In genomic region chr12:103468837-103469236, GRCh38 we compare ENCODE assay signal across 31 cellular contexts. TPM values are rescaled to one million over a fixed set of nuclear protein-coding genes. Genes with fewer than 3 reads are reported as not detected.
"Had no signal": no experiment of that assay in that cellular context is flagged by ENCODE, and none has a peak within 500 bp of the region (broad histone marks: within the 10 kb centered on the region; RNA-seq: fewer than 3 reads in every experiment).

No MANE protein-coding gene starts in this region.

- H3K27ac ChIP-seq: colonic mucosa, esophagus muscularis mucosa, foreskin keratinocyte, heart right ventricle, prostate gland, right atrium auricular region, testis, tibial artery had no signal

- H3K9me3 ChIP-seq: colonic mucosa, prostate gland, right atrium auricular region, testis, tibial artery had no signal

- H3K4me2 ChIP-seq: smooth muscle cell had no signal

- DNase-seq: colonic mucosa; effector CD8-positive, alpha-beta T cell; foreskin keratinocyte; glutamatergic neuron; heart right ventricle; hippocampal formation; mucosa of descending colon; naive B cell; stimulated activated CD4-positive, alpha-beta T cell treated with anti-CD3 and anti-CD28 coated beads, Interleukin-2, amount 100 ng/mL, for 24 hours; stimulated activated CD4-positive, alpha-beta T cell treated with anti-CD3 and anti-CD28 coated beads, Interleukin-4, amount 100 ng/mL, for 24 hours; stimulated activated naive CD8-positive, alpha-beta T cell treated with anti-CD3 and anti-CD28 coated beads, Interleukin-15, Interleukin-2, amounts not matched to agents 100 U/mL and 50 U/mL, for 24 hours; substantia nigra; testis; tibial artery had no signal

- H3K36me3 ChIP-seq: colonic mucosa, esophagus muscularis mucosa, heart right ventricle, prostate gland, right atrium auricular region, tibial artery had no signal

- H3K4me1 ChIP-seq: colonic mucosa, esophagus muscularis mucosa, heart right ventricle, prostate gland, right atrium auricular region, testis, tibial artery had no signal

- H3K4me3 ChIP-seq: colonic mucosa, esophagus muscularis mucosa, heart right ventricle, lung, mucosa of descending colon, prostate gland, right atrium auricular region, smooth muscle cell, testis, tibial artery had no signal

- H3K27me3 ChIP-seq: colonic mucosa, esophagus muscularis mucosa, foreskin keratinocyte, heart right ventricle, right atrium auricular region, testis, tibial artery had no signal

- ATAC-seq: foreskin keratinocyte; heart right ventricle; left lobe of liver; mucosa of descending colon; natural killer cell treated with Interleukin-12 subunit alpha and Interleukin-12 subunit beta and Interleukin-15 and Interleukin-18, amount 100 ng/mL, for 72 hours; sciatic nerve; stimulated activated memory B cell treated with anti-CD40 and anti-IgM and Interleukin-4, amounts not matched to agents 10 μg/mL and 1 μg/mL and 100 μg/mL, for 72 hours; stimulated activated naive CD8-positive, alpha-beta T cell treated with anti-CD3 and anti-CD28 coated beads, Interleukin-15, Interleukin-2, amounts not matched to agents 100 U/mL and 50 U/mL, for 24 hours had no signal

- FAIRE-seq: endothelial cell of umbilical vein, keratinocyte had no signal

RNA-seq across cellular contexts. Expression of gene C12orf42, which starts 26.9 kb away (rescaled TPM):
- total RNA-seq: chondrocyte; colonic mucosa; endothelial cell of umbilical vein; epithelial cell of proximal tubule; esophagus muscularis mucosa; fibroblast of lung; left lobe of liver; lung; natural killer cell treated with Interleukin-12 subunit alpha and Interleukin-12 subunit beta and Interleukin-15 and Interleukin-18, amount 100 ng/mL, for 72 hours; neural crest cell; osteocyte; right atrium auricular region; smooth muscle cell had no signal
- polyA plus RNA-seq: endothelial cell of umbilical vein, fibroblast of lung, foreskin keratinocyte, heart right ventricle, smooth muscle cell, urinary bladder had no signal
